8 cellular contexts compared by ENCODE assay signal in the genomic region with DNA sequence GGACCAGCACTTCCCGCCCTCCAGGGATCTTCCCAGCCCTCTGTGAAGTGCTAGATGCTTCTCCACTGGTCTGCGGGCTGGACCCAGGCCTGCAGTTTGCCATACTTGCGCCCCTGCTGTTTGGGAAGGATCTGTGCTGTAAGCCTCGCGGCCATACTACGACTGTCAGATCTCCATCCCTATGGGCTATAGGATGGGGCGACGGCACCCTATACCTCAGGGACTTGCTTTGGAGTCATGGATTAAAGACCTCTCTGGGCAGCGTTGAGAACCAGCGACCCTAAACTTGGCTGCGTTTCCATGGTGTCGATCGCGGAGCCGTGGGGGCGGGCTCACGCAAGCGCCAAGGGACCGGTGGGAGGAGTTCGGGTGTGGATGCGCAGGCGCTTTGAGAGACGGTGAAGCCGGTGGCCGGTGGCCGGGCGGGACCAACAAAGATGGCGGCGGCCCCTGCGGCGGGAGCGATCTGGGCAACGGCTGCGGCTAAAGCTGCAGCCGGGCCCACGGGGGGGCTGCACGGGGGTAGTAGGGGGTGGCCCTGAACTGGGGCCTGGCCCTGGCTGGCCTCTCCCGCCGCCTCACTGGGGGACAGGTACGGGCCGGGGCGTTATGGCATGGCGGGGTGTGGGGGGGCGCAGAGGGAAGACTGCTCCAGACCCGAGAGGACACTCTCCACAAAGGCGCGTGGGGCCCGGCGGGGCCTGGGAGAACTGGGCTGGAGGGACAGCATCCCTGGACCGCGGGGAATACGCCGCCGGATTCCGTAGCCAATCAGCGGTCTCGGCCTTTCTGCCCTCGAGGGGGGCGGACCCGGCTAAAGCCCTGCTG. TPM values are rescaled to one million over a fixed set of nuclear protein-coding genes. Genes with fewer than 3 reads are reported as not detected.
DNase-seq lines count a peak whose midpoint lies in the region; ATAC-seq lines count a peak whose summit lies in the region.

A gene with protein sequence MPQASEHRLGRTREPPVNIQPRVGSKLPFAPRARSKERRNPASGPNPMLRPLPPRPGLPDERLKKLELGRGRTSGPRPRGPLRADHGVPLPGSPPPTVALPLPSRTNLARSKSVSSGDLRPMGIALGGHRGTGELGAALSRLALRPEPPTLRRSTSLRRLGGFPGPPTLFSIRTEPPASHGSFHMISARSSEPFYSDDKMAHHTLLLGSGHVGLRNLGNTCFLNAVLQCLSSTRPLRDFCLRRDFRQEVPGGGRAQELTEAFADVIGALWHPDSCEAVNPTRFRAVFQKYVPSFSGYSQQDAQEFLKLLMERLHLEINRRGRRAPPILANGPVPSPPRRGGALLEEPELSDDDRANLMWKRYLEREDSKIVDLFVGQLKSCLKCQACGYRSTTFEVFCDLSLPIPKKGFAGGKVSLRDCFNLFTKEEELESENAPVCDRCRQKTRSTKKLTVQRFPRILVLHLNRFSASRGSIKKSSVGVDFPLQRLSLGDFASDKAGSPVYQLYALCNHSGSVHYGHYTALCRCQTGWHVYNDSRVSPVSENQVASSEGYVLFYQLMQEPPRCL (plus strand): TSS at position 414 of the 828 bp plus-strand sequence. CDS start 1,141 bp downstream, outside the sequence.

- no peaks in the 10 kb centered on the region for H3K9me3 Mint-ChIP-seq in CD8-positive, alpha-beta memory T cell

- CTCF ChIA-PET in CD8-positive, alpha-beta memory T cell (lab: Charles Lee): interaction anchor here (1.3 kb wide), 1 partner anchor 32 kb away, joined by 3 read pairs; no protein-coding TSS in a partner anchor

- H3K9me3 ChIP-seq in CD8-positive, alpha-beta memory T cell (ENCODE audit: low read length): no peaks in the 10 kb centered on the region
- no peaks in the 10 kb centered on the region for H3K9me3 ChIP-seq in ectodermal cell (ENCODE audit: control insufficient read depth, low read length)

- H3K4me1 ChIP-seq in CD8-positive, alpha-beta memory T cell (ENCODE audit: insufficient read depth, low read length): peaks cover 37% of the 10 kb centered on the region
- H3K4me1 ChIP-seq in ectodermal cell (ENCODE audit: control insufficient read depth, insufficient read depth, low read length): no peaks in the 10 kb centered on the region

- H3K4me3 ChIP-seq in CD8-positive, alpha-beta memory T cell (ENCODE audit: low read length): peak within 1 kb of the TSS; percentile 79
- H3K4me3 ChIP-seq in ectodermal cell (ENCODE audit: insufficient read depth, low read depth, low read length): peak within 1 kb of the TSS; percentile 84

- peak within 1 kb of the TSS; percentile 75 for H3K27ac ChIP-seq in CD8-positive, alpha-beta memory T cell (ENCODE audit: low read depth, low read length)
- peak within 1 kb of the TSS; percentile 75 for H3K27ac ChIP-seq in ectodermal cell (ENCODE audit: insufficient read depth, low read depth, low read length, poor library complexity, severe bottlenecking)

- POLR2A ChIA-PET in CD8-positive, alpha-beta memory T cell (lab: Charles Lee): no interaction called here

- peaks cover 43 to 79% (median 74%) of the 10 kb centered on the region in 3 donors for H3K4me1 Mint-ChIP-seq in CD8-positive, alpha-beta memory T cell

- H3K27ac Mint-ChIP-seq in CD8-positive, alpha-beta memory T cell: peak within 1 kb of the TSS; percentile 89 to 99 (median 96)

- H3K4me3 Mint-ChIP-seq in CD8-positive, alpha-beta memory T cell: peak within 1 kb of the TSS; percentile 90 to 97 (median 95)

- ATAC-seq in GM19468 (IDR thresholded peaks at IDR 0.05; ENCODE audit: extremely low read depth, unreplicated experiment): peak; percentile 82

- H3K27me3 Mint-ChIP-seq in CD8-positive, alpha-beta memory T cell: no peaks in the 10 kb centered on the region

- no peaks in the 10 kb centered on the region for H3K27me3 ChIP-seq in CD8-positive, alpha-beta memory T cell (ENCODE audit: insufficient read depth, low read length, poor library complexity, severe bottlenecking)
- no peaks in the 10 kb centered on the region for H3K27me3 ChIP-seq in ectodermal cell (ENCODE audit: control insufficient read depth, insufficient read depth, low read length, poor library complexity, severe bottlenecking)

- H3K36me3 Mint-ChIP-seq in CD8-positive, alpha-beta memory T cell: peaks cover 0 to 69% (median 20%) of the 10 kb centered on the region in 3 donors

- H3K36me3 ChIP-seq in CD8-positive, alpha-beta memory T cell (ENCODE audit: insufficient read depth, low read length): peaks cover 6% of the 10 kb centered on the region
- H3K36me3 ChIP-seq in ectodermal cell (ENCODE audit: control insufficient read depth, insufficient read depth, low read length): peaks cover 28% of the 10 kb centered on the region

- 1 to 3% methylated on average over 60 of the region's 60 CpGs for whole genome bisulfite sequencing in ectodermal cell, 2 experiments

- peak; percentile 87 to 94 (median 89) for DNase-seq in CD8-positive, alpha-beta memory T cell
- peak; percentile 95 for DNase-seq in HT-29 (ENCODE audit: low spot score)
- DNase-seq in NK-92 treated with Interleukin-12 subunit alpha and Interleukin-12 subunit beta, amount 100 ng/mL, for 24 hours (lab: John Stamatoyannopoulos, UW): peak; percentile 88
- peak; percentile 81 to 86 for DNase-seq in activated CD8-positive, alpha-beta memory T cell treated with anti-CD3 and anti-CD28 coated beads for 1 hour (ENCODE audit: extremely low read depth in 1 of 2, low read depth in 1 of 2)
- peak; percentile 91 to 94 for DNase-seq in lung microvascular endothelial cell (ENCODE audit: low read depth in 2 of 2)
- peak; percentile 79 to 88 (median 80) for DNase-seq in stimulated activated CD4-positive, alpha-beta T cell treated with anti-CD3 and anti-CD28 coated beads, TNF-alpha, amount 100 ng/mL, for 48 hours (ENCODE audit: low read depth in 3 of 3)

RNA-seq across cellular contexts. Expression of the gene that starts here (rescaled TPM):
- total RNA-seq in CD8-positive, alpha-beta memory T cell: 10 to 100 TPM; 26.1 to 27.4 TPM
- polyA plus RNA-seq in CD8-positive, alpha-beta memory T cell: 28.3 TPM
- 20.8 and 24.6 TPM in 2 replicates for total RNA-seq in HT-29 (2014; rRNA removed; shearing (Covaris generic))
- polyA plus RNA-seq in ectodermal cell (2013, experiment 1 of 4): 60.5 TPM
- polyA plus RNA-seq in ectodermal cell (2013, experiment 2 of 4): 40.9 TPM
- polyA plus RNA-seq in ectodermal cell (2013, experiment 3 of 4): 41.3 TPM
- 44.3 TPM for polyA plus RNA-seq in ectodermal cell (2013, experiment 4 of 4)
- total RNA-seq in lung microvascular endothelial cell: 2.8 and 4.6 TPM in 2 replicates

Comparison
In these comparisons a context has a peak if more than half of its experiments do, and no peak if none do; other contexts are left out.
1. Peak in every context shown above with its lines: DNase-seq, ATAC-seq, H3K4me3 ChIP-seq and H3K27ac ChIP-seq.